ENCODE assay signal across 8 cellular contexts in the genomic region with DNA sequence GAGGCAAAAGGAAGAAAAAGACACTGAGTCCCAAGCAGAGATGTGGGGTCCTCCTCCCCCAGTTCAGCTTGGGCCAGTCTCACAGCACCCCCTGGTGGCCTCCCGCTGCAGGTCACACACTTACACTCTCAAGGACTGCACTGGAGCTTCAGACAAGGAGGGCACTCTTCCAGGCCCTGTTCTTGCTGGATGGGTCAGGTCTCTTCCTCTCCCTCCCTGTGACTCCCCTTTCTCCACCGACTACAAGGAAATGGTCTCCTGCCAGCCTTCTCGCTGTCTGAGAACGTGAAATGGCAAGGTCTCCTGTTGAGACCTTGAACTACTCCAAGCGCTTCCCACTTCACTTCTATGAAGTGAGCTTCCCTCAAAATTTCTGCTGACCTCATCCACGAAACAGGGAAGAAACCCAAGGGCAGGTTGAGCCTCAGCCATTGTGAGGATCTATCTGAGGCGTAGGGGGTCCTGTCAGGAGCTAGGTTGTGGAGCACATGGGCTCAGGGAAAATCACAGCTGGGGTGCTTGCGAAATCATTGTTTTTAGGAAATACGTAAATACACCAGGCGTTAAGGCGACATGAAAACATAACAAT. TPM values are rescaled to one million over a fixed set of nuclear protein-coding genes. Genes with fewer than 3 reads are reported as not detected.
DNase-seq lines count a peak whose midpoint lies in the region; ATAC-seq and TF ChIP-seq lines count a peak whose summit lies in the region.

No MANE protein-coding gene starts in this region.

- no peak overlapping the region for H3K18ac ChIP-seq in IMR-90 (ENCODE audit: low read depth, low read length)

- POLR2A ChIA-PET in IMR-90 (lab: Charles Lee; ENCODE audit: unreplicated experiment), result no interaction called here
- POLR2A ChIA-PET in SK-N-SH (lab: Yijun Ruan, JAX), result no interaction called here
- POLR2A ChIA-PET in activated naive CD8-positive, alpha-beta T cell treated with anti-CD3 and anti-CD28 coated beads, Interleukin-2, amount 10 ng/mL, durations not matched to agents 7 days and 5 days (lab: Charles Lee), result no interaction called here

- H3K4me3 ChIP-seq in IMR-90 (ENCODE audit: insufficient read depth, low read depth, low read length), result no peak overlapping the region
- peak overlapping the region in 1 of 2 experiments; percentile 29; a peak in 1 of 4 replicates for H3K4me3 ChIP-seq in SK-N-SH (ENCODE audit: low read depth in 2 of 2, low read length in 1 of 2)

- H3K9me1 ChIP-seq in IMR-90 (ENCODE audit: insufficient read depth, low read length), result no peaks in the 10 kb centered on the region

- H3K9me3 ChIP-seq in IMR-90 (ENCODE audit: control insufficient read depth, insufficient read depth, low read length) (no peaks in the 10 kb centered on the region), SK-N-SH (no peaks in the 10 kb centered on the region)

- H3K14ac ChIP-seq in IMR-90 (replicated peaks; ENCODE audit: low read depth, low read length), result no peak overlapping the region

- H3K4me1 ChIP-seq in IMR-90 (ENCODE audit: control insufficient read depth, insufficient read depth, low read length) (no peaks in the 10 kb centered on the region; the same call in 1 of the 2 replicates), SK-N-SH (ENCODE audit: control insufficient read depth in 1 of 2, insufficient read depth in 2 of 2, low read depth in 1 of 2, low read length in 1 of 2) (no peaks in the 10 kb centered on the region)

- in situ Hi-C loops in IMR-90 (cut with MboI; ENCODE audit: low sequenced_read_pairs), result loop anchor here (10.0 kb wide), 1 partner anchor 1844 kb away; no protein-coding TSS in a partner anchor

- 0% methylated on average over 1 of the region's 11 CpGs; no CpG with 5 or more reads in 1 of the 2 experiments for WGBS in IMR-90 (ENCODE audit: extremely low coverage in 2 of 2, insufficient read length in 1 of 2), 2 experiments
- WGBS in SK-N-SH (ENCODE audit: low lambda C conversion rate), result 41% methylated on average over 11 of the region's 11 CpGs

- TF ChIP-seq POLR2A in IMR-90 (IDR thresholded peaks at IDR 0.05; ENCODE audit: low read depth, low read length), result no peak

- no peak overlapping the region for H3K23ac ChIP-seq in IMR-90 (ENCODE audit: low read depth, low read length)

- H3K4me1 Mint-ChIP-seq in activated naive CD8-positive, alpha-beta T cell treated with anti-CD3 and anti-CD28 coated beads, Interleukin-2, amount 10 ng/mL, durations not matched to agents 7 days and 5 days, result peaks cover 8% of the 10 kb centered on the region

- H3F3A ChIP-seq in SK-N-SH (replicated peaks; ENCODE audit: insufficient read depth), result no peaks in the 10 kb centered on the region

- BruUV-seq in IMR-90 (replicated peaks; lab: Mats Ljungman, UMichigan), result no TSS peak

- H3K9ac ChIP-seq in IMR-90 (ENCODE audit: low read depth, low read length), result no peak overlapping the region
- H3K9ac ChIP-seq in SK-N-SH, result no peak overlapping the region

- no peak overlapping the region for H3K4me2 ChIP-seq in IMR-90 (ENCODE audit: low read depth, low read length)
- no peak overlapping the region for H3K4me2 ChIP-seq in SK-N-SH

- no peak overlapping the region for H4K8ac ChIP-seq in IMR-90 (ENCODE audit: low read depth in 2 of 2, low read length in 2 of 2)

- no peak overlapping the region for H2AK5ac ChIP-seq in IMR-90 (ENCODE audit: low read depth, low read length)

- peaks cover 18% of the 10 kb centered on the region for H3K27me3 Mint-ChIP-seq in activated naive CD8-positive, alpha-beta T cell treated with anti-CD3 and anti-CD28 coated beads, Interleukin-2, amount 10 ng/mL, durations not matched to agents 7 days and 5 days

- no peak overlapping the region for H4K5ac ChIP-seq in IMR-90 (ENCODE audit: low read depth, low read length)

- no peaks in the 10 kb centered on the region for H3K79me1 ChIP-seq in IMR-90 (ENCODE audit: low read depth in 1 of 2, low read length in 2 of 2)

- DNase-seq in CMK (ENCODE audit: low read depth), result peak; percentile 52
- DNase-seq in IMR-90, result peak; percentile 54
- peak; percentile 84 for DNase-seq in SK-N-SH
- DNase-seq in activated naive CD8-positive, alpha-beta T cell treated with anti-CD3 and anti-CD28 coated beads, Interleukin-2, amount 10 ng/mL, durations not matched to agents 7 days and 5 days, result peak; percentile 74
- DNase-seq in left cardiac atrium, result peak; percentile 65
- DNase-seq in retina, result peak; percentile 87

- no peak overlapping the region for H4K91ac ChIP-seq in IMR-90 (ENCODE audit: insufficient read depth, low read depth, low read length)

- dilution Hi-C loops in IMR-90 (cut with HindIII; ENCODE audit: low sequenced_read_pairs, unreplicated experiment), result no loop called here

- CTCF ChIA-PET in IMR-90 (lab: Yijun Ruan, JAX), result interaction anchor here (0.6 to 1.5 kb wide), 8 partner anchors 9 to 260 kb away, joined by 3 to 5 read pairs (median 3); no protein-coding TSS in a partner anchor
- CTCF ChIA-PET in SK-N-SH (lab: Yijun Ruan, JAX), result interaction anchor here (0.6 to 3.3 kb wide), 51 partner anchors 9 to 1843 kb away, joined by 3 to 49 read pairs (median 5); partner anchors contain the start of gene IGLL1

- H2AFZ ChIP-seq in IMR-90 (replicated peaks; ENCODE audit: low read length, poor library complexity), result peak overlapping the region; percentile 34
- H2AFZ ChIP-seq in SK-N-SH (ENCODE audit: low read depth), result no peak overlapping the region

- H3K36me3 ChIP-seq in IMR-90 (ENCODE audit: control insufficient read depth, insufficient read depth, low read length) (no peaks in the 10 kb centered on the region), SK-N-SH (replicated peaks in 1 of 2; ENCODE audit: control insufficient read depth in 1 of 2, insufficient read depth in 2 of 2, low read length in 1 of 2) (no peaks in the 10 kb centered on the region)

- H3K36me3 Mint-ChIP-seq in activated naive CD8-positive, alpha-beta T cell treated with anti-CD3 and anti-CD28 coated beads, Interleukin-2, amount 10 ng/mL, durations not matched to agents 7 days and 5 days, result no peaks in the 10 kb centered on the region

- no peak overlapping the region for H2BK20ac ChIP-seq in IMR-90 (ENCODE audit: low read depth, low read length)

- H3K27ac ChIP-seq in IMR-90 (ENCODE audit: insufficient read depth, low read length) (no peak overlapping the region), SK-N-SH (ENCODE audit: low read depth in 2 of 2, low read length in 1 of 2) (no peak overlapping the region)

- H2AK9ac ChIP-seq in IMR-90 (replicated peaks; ENCODE audit: low read depth, low read length, poor library complexity), result no peak overlapping the region

- H3K56ac ChIP-seq in IMR-90 (ENCODE audit: extremely low read depth, insufficient read depth, low read length), result no peak overlapping the region

- H3K27me3 ChIP-seq in IMR-90 (ENCODE audit: control insufficient read depth, insufficient read depth, low read length) (peaks cover 2% of the 10 kb centered on the region), SK-N-SH (ENCODE audit: insufficient read depth) (no peaks in the 10 kb centered on the region)

- TF ChIP-seq RAD21 in IMR-90 (IDR thresholded peaks at IDR 0.05; ENCODE audit: low read length) (peak; percentile 84), SK-N-SH (IDR thresholded peaks at IDR 0.05; ENCODE audit: low read length) (peak; percentile 94)

- H2BK120ac ChIP-seq in IMR-90 (ENCODE audit: low read depth, low read length), result no peak overlapping the region

- no peaks in the 10 kb centered on the region for H3K9me3 Mint-ChIP-seq in activated naive CD8-positive, alpha-beta T cell treated with anti-CD3 and anti-CD28 coated beads, Interleukin-2, amount 10 ng/mL, durations not matched to agents 7 days and 5 days

- H2BK5ac ChIP-seq in IMR-90 (ENCODE audit: low read depth, low read length, poor library complexity, severe bottlenecking), result no peak overlapping the region

- ATAC-seq in IMR-90 (ENCODE audit: low read depth) (peak; percentile 99), left cardiac atrium (peak; percentile 41 to 74), GM19467 (IDR thresholded peaks at IDR 0.05; ENCODE audit: unreplicated experiment) (no peak), HG02642 (IDR thresholded peaks at IDR 0.05; ENCODE audit: poor library complexity, unreplicated experiment) (no peak)
- peak; percentile 74 for ATAC-seq in activated naive CD8-positive, alpha-beta T cell treated with anti-CD3 and anti-CD28 coated beads, Interleukin-2, amount 10 ng/mL, durations not matched to agents 7 days and 5 days (ENCODE audit: low read depth)

- no peaks in the 10 kb centered on the region for H4K20me1 ChIP-seq in IMR-90 (ENCODE audit: insufficient read depth, low read length)
- H4K20me1 ChIP-seq in SK-N-SH (ENCODE audit: insufficient read depth), result no peaks in the 10 kb centered on the region

- TF ChIP-seq CTCF in IMR-90 (conservative IDR thresholded peaks at IDR 0.05; ENCODE audit: low read depth, low read length) (peak; percentile 73), SK-N-SH (IDR thresholded peaks at IDR 0.05) (peak; percentile 90)

- H3K4ac ChIP-seq in IMR-90 (ENCODE audit: low read depth, low read length), result no peak overlapping the region

- H3K9me2 ChIP-seq in SK-N-SH, result no peaks in the 10 kb centered on the region

- H3K79me2 ChIP-seq in SK-N-SH (ENCODE audit: insufficient read depth), result no peaks in the 10 kb centered on the region

- TF ChIP-seq EP300 in SK-N-SH (IDR thresholded peaks at IDR 0.05; ENCODE audit: borderline replicate concordance in 1 of 2, low read depth in 1 of 2, low read length in 1 of 2), result no peak

- no peak overlapping the region for H3K4me3 Mint-ChIP-seq in activated naive CD8-positive, alpha-beta T cell treated with anti-CD3 and anti-CD28 coated beads, Interleukin-2, amount 10 ng/mL, durations not matched to agents 7 days and 5 days

- intact Hi-C loops in IMR-90 (cut with micrococcal nuclease) (loop anchor here (1.0 to 10.0 kb wide), 3 partner anchors 50 to 626 kb away; no protein-coding TSS in a partner anchor), left cardiac atrium (cut with DNase I) (loop anchor here in 1 of 2 donors (5.0 kb wide), 1 partner anchor 49 kb away; no protein-coding TSS in a partner anchor)

- H2BK15ac ChIP-seq in IMR-90 (ENCODE audit: low read depth, low read length), result no peak overlapping the region

- no peak overlapping the region for H3K27ac Mint-ChIP-seq in activated naive CD8-positive, alpha-beta T cell treated with anti-CD3 and anti-CD28 coated beads, Interleukin-2, amount 10 ng/mL, durations not matched to agents 7 days and 5 days

RNA-seq across cellular contexts. Expression of gene IGLL1, which starts 11.2 kb away (rescaled TPM):
- total RNA-seq in IMR-90 (2012; rRNA removed) (not detected in 2 replicates), left cardiac atrium (not detected)
- polyA plus RNA-seq in IMR-90 (2012; rRNA removed) (not detected in 2 replicates), SK-N-SH (2012; rRNA removed) (not detected in 2 replicates)
- polyA plus RNA-seq in IMR-90 (2012; cell fraction: cytosol; rRNA removed), result not detected in 2 replicates
- not detected in 2 replicates for polyA plus RNA-seq in IMR-90 (2012; cell fraction: nucleus; rRNA removed; ENCODE audit: low replicate concordance)
- polyA plus RNA-seq in SK-N-SH (2012; cell fraction: cytosol; rRNA removed), result not detected in 2 replicates
- polyA plus RNA-seq in SK-N-SH (2012; cell fraction: nucleus; rRNA removed), result 0.22 TPM in 1 of 2 replicates, not detected in the other
- not detected for total RNA-seq in activated naive CD8-positive, alpha-beta T cell treated with anti-CD3 and anti-CD28 coated beads, Interleukin-2, amount 10 ng/mL, durations not matched to agents 7 days and 5 days

RNA-seq across cellular contexts. Expression of gene DRICH1, which starts 40.8 kb away (rescaled TPM):
- under 0.01 TPM in 1 of 2 replicates, not detected in the other for total RNA-seq in IMR-90 (2012; rRNA removed)
- 0.13 and 0.14 TPM in 2 replicates for polyA plus RNA-seq in IMR-90 (2012; rRNA removed)
- polyA plus RNA-seq in IMR-90 (2012; cell fraction: cytosol; rRNA removed), result not detected in 2 replicates
- 0.78 and 1.9 TPM in 2 replicates for polyA plus RNA-seq in IMR-90 (2012; cell fraction: nucleus; rRNA removed; ENCODE audit: low replicate concordance)
- 0.21 and 0.41 TPM in 2 replicates for polyA plus RNA-seq in SK-N-SH (2012; rRNA removed)
- polyA plus RNA-seq in SK-N-SH (2012; cell fraction: cytosol; rRNA removed), result 0.10 and 0.12 TPM in 2 replicates
- 2.4 and 2.6 TPM in 2 replicates for polyA plus RNA-seq in SK-N-SH (2012; cell fraction: nucleus; rRNA removed)
- total RNA-seq in activated naive CD8-positive, alpha-beta T cell treated with anti-CD3 and anti-CD28 coated beads, Interleukin-2, amount 10 ng/mL, durations not matched to agents 7 days and 5 days, result under 1 TPM; 0.69 to 0.79 TPM
- not detected for total RNA-seq in left cardiac atrium

Comparison
In these comparisons a context has a peak if more than half of its experiments do, and no peak if none do; other contexts are left out.
1. ATAC-seq: peak in IMR-90 (single experiment), activated naive CD8-positive, alpha-beta T cell treated with anti-CD3 and anti-CD28 coated beads, Interleukin-2, amount 10 ng/mL, durations not matched to agents 7 days and 5 days (single experiment) and left cardiac atrium (2 of 2); none in GM19467 (single experiment) and HG02642 (single experiment).
2. Peak in every context shown above with its lines, with median percentiles within 50 percentile points of each other: DNase-seq.